ENCODE assay signal across 21 cellular contexts in the genomic region with DNA sequence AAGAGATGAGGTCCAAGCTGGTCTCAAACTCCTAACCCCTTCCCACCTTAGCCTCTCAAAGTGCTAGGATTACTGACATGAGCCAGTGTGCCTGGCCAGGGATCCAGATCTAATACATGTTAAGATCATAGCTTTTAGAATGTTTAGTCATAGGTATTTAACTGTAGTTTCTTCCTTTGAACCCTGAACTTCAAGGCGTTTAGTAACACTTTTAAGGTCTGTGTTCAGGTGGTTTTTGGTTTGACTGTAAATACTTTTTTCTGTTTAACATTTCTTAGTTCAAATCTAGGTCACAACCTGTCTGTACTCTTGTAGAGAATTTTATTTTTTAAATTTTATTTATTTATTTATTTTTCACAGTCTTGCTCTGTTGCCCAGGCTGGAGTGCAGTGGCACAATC. TPM values are rescaled to one million over a fixed set of nuclear protein-coding genes. Genes with fewer than 3 reads are reported as not detected.
DNase-seq lines count a peak whose midpoint lies in the region; ATAC-seq lines count a peak whose summit lies in the region.
"Had no signal": no experiment of that assay in that cellular context is flagged by ENCODE, and none has a peak within 500 bp of the region (broad histone marks: within the 10 kb centered on the region; RNA-seq: fewer than 3 reads in every experiment).

No MANE protein-coding gene starts in this region.

- no peak overlapping the region for H3K27ac ChIP-seq in CD4-positive, alpha-beta memory T cell (ENCODE audit: low read depth, low read length)
- H3K27ac ChIP-seq: A549, BLaER1, gastrocnemius medialis, KMS-11, neural progenitor cell had no signal

- no peaks in the 10 kb centered on the region for H3K9me3 Mint-ChIP-seq in activated CD4-positive, alpha-beta T cell treated with anti-CD3 and anti-CD28 coated beads, Interleukin-2, amount 10 ng/mL, durations not matched to agents 24 days and 14 days
- peaks cover 0 to 3% (median 0%) of the 10 kb centered on the region in 8 donors for H3K9me3 Mint-ChIP-seq in CD4-positive, alpha-beta memory T cell
- no peaks in the 10 kb centered on the region for H3K9me3 Mint-ChIP-seq in activated T-helper 17 cell treated with anti-CD3 and anti-CD28 coated beads, Interleukin-2, amount 50 U/mL, for 72 hours
- H3K9me3 Mint-ChIP-seq in naive B cell = peaks cover 0 to 6% (median 0%) of the 10 kb centered on the region in 7 donors

- H3K27me3 ChIP-seq in CD4-positive, alpha-beta memory T cell (ENCODE audit: insufficient read depth, low read length) = no peaks in the 10 kb centered on the region
- H3K27me3 ChIP-seq: BLaER1, gastrocnemius medialis, neural progenitor cell had no signal

- no peak for DNase-seq in activated CD4-positive, alpha-beta T cell treated with anti-CD3 and anti-CD28 coated beads, Interleukin-2, amount 10 ng/mL, durations not matched to agents 24 days and 14 days
- DNase-seq in activated CD4-positive, alpha-beta T cell treated with anti-CD3 and anti-CD28 coated beads for 48 hours = no peak
- peak in 3 of 5 donors; percentile 36 to 50 (median 41) for DNase-seq in CD4-positive, alpha-beta memory T cell
- DNase-seq in naive B cell (no peak), NCI-H146 (lab: John Stamatoyannopoulos, UW) (no peak), anterior cingulate cortex (lab: John Stamatoyannopoulos, UW) (no peak)
- DNase-seq: activated effector memory CD4-positive, alpha-beta T cell treated with Interleukin-2 at 50 U/mL for 16 hours; cerebellar nuclear complex; gastrocnemius medialis; GOT3; hippocampal formation; left ventricle myocardium superior; NCI-H526 treated with DMSO at 0.1 percent for 48 hours had no signal

- peak overlapping the region; percentile 84 for H3K27ac Mint-ChIP-seq in activated CD4-positive, alpha-beta T cell treated with anti-CD3 and anti-CD28 coated beads, Interleukin-2, amount 10 ng/mL, durations not matched to agents 24 days and 14 days
- peak overlapping the region; percentile 54 to 95 (median 88) for H3K27ac Mint-ChIP-seq in CD4-positive, alpha-beta memory T cell
- peak overlapping the region; percentile 79 for H3K27ac Mint-ChIP-seq in activated T-helper 17 cell treated with anti-CD3 and anti-CD28 coated beads, Interleukin-2, amount 50 U/mL, for 72 hours
- H3K27ac Mint-ChIP-seq in naive B cell = peak overlapping the region in 5 of 6 donors; percentile 47 to 94 (median 87)
- H3K27ac Mint-ChIP-seq: neural progenitor cell had no signal

- intact Hi-C loops in activated CD4-positive, alpha-beta T cell treated with anti-CD3 and anti-CD28 coated beads, Interleukin-2, amount 10 ng/mL, durations not matched to agents 24 days and 14 days (cut with micrococcal nuclease) = no loop called here
- intact Hi-C loops in CD4-positive, alpha-beta memory T cell (cut with micrococcal nuclease) = no loop called here

- POLR2A ChIA-PET in CD4-positive, alpha-beta memory T cell (lab: Charles Lee; ENCODE audit: partially characterized antibody) = interaction anchor here (1.0 to 1.1 kb wide), 2 partner anchors 21 to 54 kb away, joined by 3 to 4 read pairs; no protein-coding TSS in a partner anchor

- H3K36me3 Mint-ChIP-seq in activated CD4-positive, alpha-beta T cell treated with anti-CD3 and anti-CD28 coated beads, Interleukin-2, amount 10 ng/mL, durations not matched to agents 24 days and 14 days (ENCODE audit: low read depth) = peaks cover 55% of the 10 kb centered on the region
- H3K36me3 Mint-ChIP-seq in CD4-positive, alpha-beta memory T cell = peaks cover 23 to 37% of the 10 kb centered on the region in 2 donors
- peaks cover 81% of the 10 kb centered on the region for H3K36me3 Mint-ChIP-seq in activated T-helper 17 cell treated with anti-CD3 and anti-CD28 coated beads, Interleukin-2, amount 50 U/mL, for 72 hours (ENCODE audit: low read depth)
- peaks cover 0 to 10% of the 10 kb centered on the region in 2 donors for H3K36me3 Mint-ChIP-seq in naive B cell

- H3K4me3 ChIP-seq in CD4-positive, alpha-beta memory T cell (ENCODE audit: low read length in 2 of 2) = no peak overlapping the region
- H3K4me3 ChIP-seq: A549, BLaER1, gastrocnemius medialis, neural progenitor cell had no signal

- no peaks in the 10 kb centered on the region for H3K36me3 ChIP-seq in CD4-positive, alpha-beta memory T cell (ENCODE audit: insufficient read depth, low read length)
- H3K36me3 ChIP-seq: gastrocnemius medialis, neural progenitor cell had no signal

- peaks cover 84% of the 10 kb centered on the region for H3K4me1 ChIP-seq in CD4-positive, alpha-beta memory T cell (ENCODE audit: insufficient read depth, low read length)
- H3K4me1 ChIP-seq: A549, BLaER1, neural progenitor cell had no signal

- CTCF ChIA-PET in CD4-positive, alpha-beta memory T cell (lab: Charles Lee; ENCODE audit: partially characterized antibody) = interaction anchor here (1.6 to 3.5 kb wide), 2 partner anchors 9 to 139 kb away, joined by 4 to 30 read pairs; no protein-coding TSS in a partner anchor

- H3K27me3 Mint-ChIP-seq in activated CD4-positive, alpha-beta T cell treated with anti-CD3 and anti-CD28 coated beads, Interleukin-2, amount 10 ng/mL, durations not matched to agents 24 days and 14 days = no peaks in the 10 kb centered on the region
- H3K27me3 Mint-ChIP-seq in CD4-positive, alpha-beta memory T cell = no peaks in the 10 kb centered on the region
- H3K27me3 Mint-ChIP-seq in activated T-helper 17 cell treated with anti-CD3 and anti-CD28 coated beads, Interleukin-2, amount 50 U/mL, for 72 hours = no peaks in the 10 kb centered on the region
- H3K27me3 Mint-ChIP-seq in naive B cell = no peaks in the 10 kb centered on the region

- H3K4me1 Mint-ChIP-seq in activated CD4-positive, alpha-beta T cell treated with anti-CD3 and anti-CD28 coated beads, Interleukin-2, amount 10 ng/mL, durations not matched to agents 24 days and 14 days = peaks cover 51% of the 10 kb centered on the region
- peaks cover 62 to 93% (median 79%) of the 10 kb centered on the region in 4 donors for H3K4me1 Mint-ChIP-seq in CD4-positive, alpha-beta memory T cell
- peaks cover 58% of the 10 kb centered on the region for H3K4me1 Mint-ChIP-seq in activated T-helper 17 cell treated with anti-CD3 and anti-CD28 coated beads, Interleukin-2, amount 50 U/mL, for 72 hours
- H3K4me1 Mint-ChIP-seq in naive B cell = peaks cover 44 to 65% (median 53%) of the 10 kb centered on the region in 3 donors
- H3K4me1 Mint-ChIP-seq: neural progenitor cell had no signal

- ATAC-seq in activated T-helper 17 cell treated with anti-CD3 and anti-CD28 coated beads, Interleukin-2, amount 50 U/mL, for 72 hours (replicated peaks) = peak; percentile 70
- no peak for ATAC-seq in naive B cell (ENCODE audit: low read depth in 2 of 2)
- ATAC-seq in GM19328 (IDR thresholded peaks at IDR 0.05; ENCODE audit: unreplicated experiment) = no peak
- ATAC-seq: A549, esophagus mucosa, gastrocnemius medialis, sciatic nerve had no signal

- no peaks in the 10 kb centered on the region for H3K9me3 ChIP-seq in CD4-positive, alpha-beta memory T cell (ENCODE audit: control insufficient read depth in 1 of 2, low read length in 2 of 2)
- H3K9me3 ChIP-seq: A549, gastrocnemius medialis had no signal

- peak overlapping the region; percentile 54 for H3K4me3 Mint-ChIP-seq in activated CD4-positive, alpha-beta T cell treated with anti-CD3 and anti-CD28 coated beads, Interleukin-2, amount 10 ng/mL, durations not matched to agents 24 days and 14 days
- H3K4me3 Mint-ChIP-seq in CD4-positive, alpha-beta memory T cell = peak overlapping the region in 7 of 8 donors; percentile 36 to 84 (median 65)
- peak overlapping the region; percentile 60 for H3K4me3 Mint-ChIP-seq in activated T-helper 17 cell treated with anti-CD3 and anti-CD28 coated beads, Interleukin-2, amount 50 U/mL, for 72 hours
- peak overlapping the region in 1 of 8 donors; percentile 3 for H3K4me3 Mint-ChIP-seq in naive B cell
- H3K4me3 Mint-ChIP-seq: neural progenitor cell had no signal

RNA-seq across cellular contexts. Expression of gene RAP1A, which starts 28.1 kb away (rescaled TPM):
- total RNA-seq in activated CD4-positive, alpha-beta T cell treated with anti-CD3 and anti-CD28 coated beads, Interleukin-2, amount 10 ng/mL, durations not matched to agents 24 days and 14 days = 306 and 307 TPM in 2 replicates
- 100 to 1,000 TPM; 130 to 134 TPM for total RNA-seq in CD4-positive, alpha-beta memory T cell
- polyA plus RNA-seq in CD4-positive, alpha-beta memory T cell = 10 to 100 TPM; 67.2 to 85.7 TPM
- total RNA-seq in activated T-helper 17 cell treated with anti-CD3 and anti-CD28 coated beads, Interleukin-2, amount 50 U/mL, for 72 hours = 100 to 1,000 TPM; 155 to 209 TPM
- polyA plus RNA-seq in naive B cell (ENCODE audit: low read depth in 6 of 6) = 10 to 100 TPM; 30.7 to 44.6 (median 37.2) TPM

Comparison
In these comparisons a context has a peak if more than half of its experiments do, and no peak if none do; other contexts are left out.
1. DNase-seq: peak in CD4-positive, alpha-beta memory T cell (3 of 5); none in activated CD4-positive, alpha-beta T cell treated with anti-CD3 and anti-CD28 coated beads, Interleukin-2, amount 10 ng/mL, durations not matched to agents 24 days and 14 days (single experiment), activated CD4-positive, alpha-beta T cell treated with anti-CD3 and anti-CD28 coated beads for 48 hours (single experiment), naive B cell (single experiment), NCI-H146 (single experiment) and anterior cingulate cortex (0 of 58).
2. Peak in every context shown above with its lines, with median percentiles within 50 percentile points of each other: H3K27ac Mint-ChIP-seq.